Comparison of ENCODE assay signal across 31 cellular contexts in genomic region chr5:122385286-122385685, GRCh38.
"Had no signal": no experiment of that assay in that cellular context is flagged by ENCODE, and none has a peak within 500 bp of the region (broad histone marks: within the 10 kb centered on the region; RNA-seq: fewer than 3 reads in every experiment).

No MANE protein-coding gene starts in this region.

- H2AFZ ChIP-seq: neural progenitor cell, parathyroid adenoma had no signal

- ATAC-seq: activated CD4-positive, CD25-positive, alpha-beta regulatory T cell treated with anti-CD3 and anti-CD28 coated beads, Interleukin-2, amount 50 U/mL, for 24 hours; naive thymus-derived CD8-positive, alpha-beta T cell; stimulated activated effector memory CD8-positive, alpha-beta T cell treated with anti-CD3 and anti-CD28 coated beads, Interleukin-12 subunit alpha, Interleukin-12 subunit beta, amount 100 ng/mL, for 72 hours; T-helper 17 cell had no signal

- H3K27ac ChIP-seq: adrenal gland, ascending aorta, brain microvascular endothelial cell, esophagus squamous epithelium, gastrocnemius medialis, neural progenitor cell, parathyroid adenoma, thyroid gland, upper lobe of left lung, WERI-Rb-1 had no signal

- H3K27ac Mint-ChIP-seq: activated naive CD4-positive, alpha-beta T cell treated with anti-CD3 and anti-CD28 coated beads for 36 hours; activated naive CD8-positive, alpha-beta T cell treated with anti-CD3 and anti-CD28 coated beads for 36 hours; dendritic cell treated with granulocyte-macrophage colony-stimulating factor and Interleukin-4, amounts not matched to agents 40 ng/mL and 50 ng/mL, for 4 days; naive thymus-derived CD8-positive, alpha-beta T cell; neural progenitor cell; stimulated activated effector memory CD8-positive, alpha-beta T cell treated with anti-CD3 and anti-CD28 coated beads, Interleukin-12 subunit alpha, Interleukin-12 subunit beta, amount 100 ng/mL, for 72 hours; stimulated activated naive CD8-positive, alpha-beta T cell treated with anti-CD3 and anti-CD28 coated beads, Interleukin-15, Interleukin-2, amounts not matched to agents 100 ng/mL and 50 ng/mL, for 24 hours; T-helper 17 cell had no signal

- H3K36me3 ChIP-seq: adrenal gland, ascending aorta, brain microvascular endothelial cell, esophagus squamous epithelium, gastrocnemius medialis, neural progenitor cell, thyroid gland, upper lobe of left lung, WERI-Rb-1 had no signal

- DNase-seq: activated CD4-positive, alpha-beta T cell treated with anti-CD3 and anti-CD28 coated beads for 48 hours; activated CD4-positive, alpha-beta T cell treated with anti-CD3 and anti-CD28 coated beads, Interleukin-2, amount 50 U/mL, for 48 hours; activated CD8-positive, alpha-beta memory T cell treated with anti-CD3 and anti-CD28 coated beads for 24 hours; activated effector memory CD4-positive, alpha-beta T cell treated with anti-CD3 and anti-CD28 coated beads, Interleukin-2, amount 50 U/mL, for 16 hours; activated naive CD4-positive, alpha-beta T cell treated with anti-CD3 and anti-CD28 coated beads for 36 hours; activated naive CD8-positive, alpha-beta T cell treated with anti-CD3 and anti-CD28 coated beads for 36 hours; adrenal gland; brain microvascular endothelial cell; esophagus squamous epithelium; gastrocnemius medialis; hippocampal formation; left cardiac atrium; left ventricle myocardium superior; naive thymus-derived CD8-positive, alpha-beta T cell; occipital lobe; stimulated activated CD4-positive, alpha-beta T cell treated with anti-CD3 and anti-CD28 coated beads, Interleukin-12 subunit alpha, Interleukin-12 subunit beta, amount 100 ng/mL, for 4 hours; stimulated activated CD4-positive, alpha-beta T cell treated with anti-CD3 and anti-CD28 coated beads, Interleukin-4, amount 100 ng/mL, for 24 hours; substantia nigra; T-helper 17 cell; T1000; thyroid gland; upper lobe of left lung; WERI-Rb-1 had no signal

- H3K4me1 Mint-ChIP-seq: activated naive CD8-positive, alpha-beta T cell treated with anti-CD3 and anti-CD28 coated beads for 36 hours; naive thymus-derived CD8-positive, alpha-beta T cell; neural progenitor cell; stimulated activated effector memory CD8-positive, alpha-beta T cell treated with anti-CD3 and anti-CD28 coated beads, Interleukin-12 subunit alpha, Interleukin-12 subunit beta, amount 100 ng/mL, for 72 hours; T-helper 17 cell had no signal

- H3K4me3 Mint-ChIP-seq: activated naive CD4-positive, alpha-beta T cell treated with anti-CD3 and anti-CD28 coated beads for 36 hours; activated naive CD8-positive, alpha-beta T cell treated with anti-CD3 and anti-CD28 coated beads for 36 hours; dendritic cell treated with granulocyte-macrophage colony-stimulating factor and Interleukin-4, amounts not matched to agents 40 ng/mL and 50 ng/mL, for 4 days; naive thymus-derived CD8-positive, alpha-beta T cell; neural progenitor cell; stimulated activated effector memory CD8-positive, alpha-beta T cell treated with anti-CD3 and anti-CD28 coated beads, Interleukin-12 subunit alpha, Interleukin-12 subunit beta, amount 100 ng/mL, for 72 hours; stimulated activated naive CD8-positive, alpha-beta T cell treated with anti-CD3 and anti-CD28 coated beads, Interleukin-15, Interleukin-2, amounts not matched to agents 100 ng/mL and 50 ng/mL, for 24 hours; T-helper 17 cell had no signal

- H3K27me3 Mint-ChIP-seq: activated naive CD8-positive, alpha-beta T cell treated with anti-CD3 and anti-CD28 coated beads for 36 hours; dendritic cell treated with granulocyte-macrophage colony-stimulating factor and Interleukin-4, amounts not matched to agents 40 ng/mL and 50 ng/mL, for 4 days; stimulated activated naive CD8-positive, alpha-beta T cell treated with anti-CD3 and anti-CD28 coated beads, Interleukin-15, Interleukin-2, amounts not matched to agents 100 ng/mL and 50 ng/mL, for 24 hours had no signal

- H3K79me2 ChIP-seq: parathyroid adenoma had no signal

- H3K9me3 Mint-ChIP-seq: activated naive CD4-positive, alpha-beta T cell treated with anti-CD3 and anti-CD28 coated beads for 36 hours had no signal

- H3K4me1 ChIP-seq: adrenal gland, esophagus squamous epithelium, gastrocnemius medialis, parathyroid adenoma, thyroid gland, upper lobe of left lung had no signal

- H3K9ac ChIP-seq: neural progenitor cell, parathyroid adenoma had no signal

- H3K36me3 Mint-ChIP-seq: activated naive CD8-positive, alpha-beta T cell treated with anti-CD3 and anti-CD28 coated beads for 36 hours; naive thymus-derived CD8-positive, alpha-beta T cell; neural progenitor cell; stimulated activated effector memory CD8-positive, alpha-beta T cell treated with anti-CD3 and anti-CD28 coated beads, Interleukin-12 subunit alpha, Interleukin-12 subunit beta, amount 100 ng/mL, for 72 hours had no signal

- H3K4me3 ChIP-seq: adrenal gland, ascending aorta, esophagus squamous epithelium, gastrocnemius medialis, neural progenitor cell, thyroid gland, upper lobe of left lung had no signal

- FAIRE-seq: keratinocyte had no signal

- H3K27me3 ChIP-seq: ascending aorta, brain microvascular endothelial cell, esophagus squamous epithelium, gastrocnemius medialis, neural progenitor cell, thyroid gland, upper lobe of left lung had no signal

- H3K9me3 ChIP-seq: adrenal gland, ascending aorta, esophagus squamous epithelium, gastrocnemius medialis, thyroid gland, upper lobe of left lung had no signal

- H3K4me2 ChIP-seq: neural progenitor cell had no signal
